Comparison of ENCODE assay signal across 11 cellular contexts in the genomic region with DNA sequence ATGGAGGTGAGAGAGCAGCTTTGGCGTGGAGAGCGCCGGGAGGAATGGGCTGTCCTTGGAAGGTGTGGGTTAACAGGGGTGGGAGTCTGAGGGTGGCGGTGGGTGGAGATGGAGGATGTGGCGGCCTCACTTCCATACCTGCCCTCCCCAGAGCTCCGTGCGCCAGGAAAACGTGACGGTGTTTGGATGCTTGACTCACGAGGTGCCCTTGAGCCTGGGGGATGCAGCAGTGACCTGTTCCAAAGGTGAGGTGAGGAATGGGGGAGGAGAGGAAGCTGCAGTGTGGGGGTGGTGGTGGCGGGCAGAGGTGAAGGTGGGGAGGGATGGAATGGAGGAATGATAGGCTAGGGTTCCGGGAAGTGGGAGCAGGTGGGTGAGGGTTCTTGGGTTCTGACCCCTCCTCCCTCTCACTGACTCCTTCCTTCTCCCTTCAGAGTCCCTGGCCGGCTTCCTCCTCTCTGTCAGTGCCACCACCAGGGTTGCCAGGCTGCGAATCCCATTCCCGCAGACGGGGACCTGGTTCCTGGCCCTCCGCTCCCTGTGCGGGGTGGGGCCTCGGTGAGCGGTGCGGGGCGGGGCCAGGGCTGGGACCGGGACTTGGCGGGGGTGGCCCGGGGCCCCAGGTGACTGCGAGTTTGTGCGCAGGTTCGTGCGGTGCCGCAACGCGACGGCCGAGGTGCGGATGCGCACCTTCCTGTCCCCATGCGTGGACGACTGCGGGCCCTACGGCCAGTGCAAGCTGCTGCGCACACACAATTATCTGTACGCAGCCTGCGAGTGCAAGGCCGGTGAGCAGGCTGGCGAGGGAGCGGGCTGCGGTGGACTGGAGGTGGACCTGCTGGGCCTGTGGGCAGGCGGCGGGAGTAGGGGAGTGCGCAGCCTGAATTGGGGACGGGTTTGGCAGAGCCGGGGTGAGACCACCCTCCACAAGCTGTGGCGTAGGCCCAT. TPM values are rescaled to one million over a fixed set of nuclear protein-coding genes. Genes with fewer than 3 reads are reported as not detected.
A peak's percentile ranks its signal among the peaks of the same experiment; 100 is the strongest.
DNase-seq lines count a peak whose midpoint lies in the region; ATAC-seq, FAIRE-seq and TF ChIP-seq lines count a peak whose summit lies in the region.
"Had no signal": no experiment of that assay in that cellular context is flagged by ENCODE, and none has a peak within 500 bp of the region (broad histone marks: within the 10 kb centered on the region; RNA-seq: fewer than 3 reads in every experiment).

No MANE protein-coding gene starts in this region.

- H3K27me3 ChIP-seq in psoas muscle (ENCODE audit: insufficient read depth in 3 of 3, low read length in 2 of 3) = no peaks in the 10 kb centered on the region

- intact Hi-C loops in psoas muscle (cut with DNase I) = no loop called here

- peak overlapping the region; percentile 1 for H3K27ac Mint-ChIP-seq in activated T-helper 17 cell treated with anti-CD3 and anti-CD28 coated beads, Interleukin-2, amount 50 U/mL, for 72 hours

- TF ChIP-seq CTCF in psoas muscle (IDR thresholded peaks at IDR 0.05) = no peak

- H3K9me3 Mint-ChIP-seq in activated T-helper 17 cell treated with anti-CD3 and anti-CD28 coated beads, Interleukin-2, amount 50 U/mL, for 72 hours = no peaks in the 10 kb centered on the region

- 74 to 76% (median 74%) methylated on average over 40 to 53 of the region's 53 CpGs for WGBS in psoas muscle, 3 donors

- H3K36me3 ChIP-seq in ES-I3 (ENCODE audit: insufficient read depth, low read length) = no peaks in the 10 kb centered on the region
- H3K36me3 ChIP-seq in psoas muscle (ENCODE audit: insufficient read depth in 1 of 2, low read depth in 1 of 2) = peaks cover 0 to 18% of the 10 kb centered on the region in 2 donors

- peak overlapping the region; percentile 46 for H3K9ac ChIP-seq in ES-I3 (ENCODE audit: low read depth, low read length)

- H3K4me1 ChIP-seq in ES-I3 (ENCODE audit: insufficient read depth, low read length) (peaks cover 21% of the 10 kb centered on the region), psoas muscle (peaks cover 36% of the 10 kb centered on the region)

- H3K4me3 ChIP-seq in iPS-18c (ENCODE audit: insufficient read depth, low read depth, low read length) = peak overlapping the region; percentile 55
- no peak overlapping the region for H3K4me3 ChIP-seq in psoas muscle

- H3K36me3 Mint-ChIP-seq in activated T-helper 17 cell treated with anti-CD3 and anti-CD28 coated beads, Interleukin-2, amount 50 U/mL, for 72 hours (ENCODE audit: low read depth) = no peaks in the 10 kb centered on the region

- DNase-seq in psoas muscle (no peak), GM19239 (ENCODE audit: insufficient read length, low spot score) (no peak), EL (no peak)
- DNase-seq: central memory CD4-positive, alpha-beta T cell; midbrain; T1000 had no signal

- no peaks in the 10 kb centered on the region for H3K9me3 ChIP-seq in ES-I3 (ENCODE audit: control insufficient read depth, insufficient read depth, low read length)
- H3K9me3 ChIP-seq in iPS-18c (ENCODE audit: control insufficient read depth, insufficient read depth, low read length) = no peaks in the 10 kb centered on the region
- H3K9me3 ChIP-seq in psoas muscle = no peaks in the 10 kb centered on the region

- no peak overlapping the region for H3K4me3 Mint-ChIP-seq in activated T-helper 17 cell treated with anti-CD3 and anti-CD28 coated beads, Interleukin-2, amount 50 U/mL, for 72 hours

- no peaks in the 10 kb centered on the region for H3K27me3 Mint-ChIP-seq in activated T-helper 17 cell treated with anti-CD3 and anti-CD28 coated beads, Interleukin-2, amount 50 U/mL, for 72 hours

- peak overlapping the region; percentile 84 for H3K27ac ChIP-seq in psoas muscle

- ATAC-seq in activated T-helper 17 cell treated with anti-CD3 and anti-CD28 coated beads, Interleukin-2, amount 50 U/mL, for 72 hours (replicated peaks) = no peak
- ATAC-seq in psoas muscle (no peak), GM21576 (IDR thresholded peaks at IDR 0.05; ENCODE audit: unreplicated experiment) (no peak), GM21723 (IDR thresholded peaks at IDR 0.05; ENCODE audit: unreplicated experiment) (no peak)

- H3K4me1 Mint-ChIP-seq in activated T-helper 17 cell treated with anti-CD3 and anti-CD28 coated beads, Interleukin-2, amount 50 U/mL, for 72 hours = peaks cover 17% of the 10 kb centered on the region

- no peak for FAIRE-seq in GM19239 (lab: Jason Lieb, UNC)

RNA-seq across cellular contexts. Expression of a gene that starts 17.1 kb away (rescaled TPM):
- 1 to 10 TPM; 2.4 to 6.8 TPM for total RNA-seq in activated T-helper 17 cell treated with anti-CD3 and anti-CD28 coated beads, Interleukin-2, amount 50 U/mL, for 72 hours
- total RNA-seq in psoas muscle = 10 to 100 TPM in 2 of 4 donors, 1 to 10 TPM in 2; 8.9 to 18.5 (median 11.6) TPM
- polyA plus RNA-seq in psoas muscle = 1 to 10 TPM; 2.8 to 5.9 (median 3.9) TPM

RNA-seq across cellular contexts. Expression of a gene that starts 17.6 kb away (rescaled TPM):
- total RNA-seq in activated T-helper 17 cell treated with anti-CD3 and anti-CD28 coated beads, Interleukin-2, amount 50 U/mL, for 72 hours = not detected
- total RNA-seq in psoas muscle = not detected
- polyA plus RNA-seq in psoas muscle = not detected

RNA-seq across cellular contexts. Expression of a gene that starts 24.1 kb away (rescaled TPM):
- total RNA-seq in activated T-helper 17 cell treated with anti-CD3 and anti-CD28 coated beads, Interleukin-2, amount 50 U/mL, for 72 hours = not detected
- total RNA-seq in psoas muscle = not detected
- not detected for polyA plus RNA-seq in psoas muscle

RNA-seq across cellular contexts. Expression of a gene that starts 31.3 kb away (rescaled TPM):
- 10 to 100 TPM; 27.7 to 38.0 TPM for total RNA-seq in activated T-helper 17 cell treated with anti-CD3 and anti-CD28 coated beads, Interleukin-2, amount 50 U/mL, for 72 hours
- total RNA-seq in psoas muscle = 10 to 100 TPM; 36.5 to 53.9 (median 42.3) TPM
- 10 to 100 TPM; 43.8 to 64.7 (median 48.1) TPM for polyA plus RNA-seq in psoas muscle

RNA-seq across cellular contexts. Expression of a gene that starts 34.0 kb away (rescaled TPM):
- total RNA-seq in activated T-helper 17 cell treated with anti-CD3 and anti-CD28 coated beads, Interleukin-2, amount 50 U/mL, for 72 hours = under 1 TPM; 0.43 to 0.58 TPM
- 1 to 10 TPM in 1 of 4 donors, under 1 TPM in 3; 0.39 to 1.3 (median 0.94) TPM for total RNA-seq in psoas muscle
- polyA plus RNA-seq in psoas muscle = 1 to 10 TPM in 1 of 3 donors, under 1 TPM in 2; 0.25 to 1.2 (median 0.56) TPM
